ENCODE assay signal across 11 cellular contexts in genomic region chr12:14442221-14442881, GRCh38.
DNase-seq lines count a peak whose midpoint lies in the region; ATAC-seq and TF ChIP-seq lines count a peak whose summit lies in the region.
"Had no signal": no experiment of that assay in that cellular context is flagged by ENCODE, and none has a peak within 500 bp of the region (broad histone marks: within the 10 kb centered on the region; RNA-seq: fewer than 3 reads in every experiment).

No MANE protein-coding gene starts in this region.

- peaks cover 18% of the 10 kb centered on the region for H3K4me1 Mint-ChIP-seq in activated T-cell treated with anti-CD3 and anti-CD28 coated beads, Interleukin-2, amount 50 U/mL, for 72 hours (ENCODE audit: low read depth)
- H3K4me1 Mint-ChIP-seq in activated T-cell treated with anti-CD3 and anti-CD28 coated beads, Interleukin-2, amount 50 U/mL, for 4 hours (ENCODE audit: low read depth) = peaks cover 25% of the 10 kb centered on the region
- H3K4me1 Mint-ChIP-seq in neural crest cell = peaks cover 9% of the 10 kb centered on the region

- H3K36me3 Mint-ChIP-seq in activated T-cell treated with anti-CD3 and anti-CD28 coated beads, Interleukin-2, amount 50 U/mL, for 72 hours (ENCODE audit: insufficient read depth in 2 of 2) = peaks cover 21 to 64% of the 10 kb centered on the region in 2 donors
- peaks cover 52% of the 10 kb centered on the region for H3K36me3 Mint-ChIP-seq in activated T-cell treated with anti-CD3 and anti-CD28 coated beads, Interleukin-2, amount 50 U/mL, for 4 hours (ENCODE audit: insufficient read depth)
- peaks cover 40% of the 10 kb centered on the region for H3K36me3 Mint-ChIP-seq in neural crest cell (ENCODE audit: low read depth)

- H3K9me3 Mint-ChIP-seq in activated T-cell treated with anti-CD3 and anti-CD28 coated beads, Interleukin-2, amount 50 U/mL, for 72 hours = peaks cover 1 to 3% of the 10 kb centered on the region in 2 donors
- no peaks in the 10 kb centered on the region for H3K9me3 Mint-ChIP-seq in activated T-cell treated with anti-CD3 and anti-CD28 coated beads, Interleukin-2, amount 50 U/mL, for 4 hours
- H3K9me3 Mint-ChIP-seq in neural crest cell = no peaks in the 10 kb centered on the region

- H3K4me3 ChIP-seq in vagina = no peak overlapping the region

- intact Hi-C loops in vagina (cut with DNase I) = no loop called here

- TF ChIP-seq POLR2A in vagina (IDR thresholded peaks at IDR 0.05) = no peak

- peak; percentile 18 for TF ChIP-seq CTCF in neural crest cell (conservative IDR thresholded peaks at IDR 0.05)
- TF ChIP-seq CTCF in vagina (IDR thresholded peaks at IDR 0.05) = no peak

- no peak for ATAC-seq in activated T-cell treated with anti-CD3 and anti-CD28 coated beads, Interleukin-2, amount 50 U/mL, for 72 hours (replicated peaks in 1 of 2)
- no peak for ATAC-seq in activated T-cell treated with anti-CD3 and anti-CD28 coated beads, Interleukin-2, amount 50 U/mL, for 4 hours
- ATAC-seq in HG03196 (IDR thresholded peaks at IDR 0.05; ENCODE audit: unreplicated experiment) = no peak
- ATAC-seq: stimulated activated naive CD8-positive, alpha-beta T cell treated with anti-CD3 and anti-CD28 coated beads, Interleukin-15, Interleukin-2, amounts not matched to agents 100 U/mL and 50 U/mL, for 24 hours had no signal

- peak overlapping the region; percentile 15 for H3K27ac ChIP-seq in vagina
- H3K27ac ChIP-seq: KMS-11 had no signal

- H3K9me3 ChIP-seq in vagina = no peaks in the 10 kb centered on the region

- peaks cover 0 to 51% of the 10 kb centered on the region in 2 donors for H3K36me3 ChIP-seq in vagina

- H3K4me1 ChIP-seq in vagina = peaks cover 20% of the 10 kb centered on the region

- H3K27me3 Mint-ChIP-seq in activated T-cell treated with anti-CD3 and anti-CD28 coated beads, Interleukin-2, amount 50 U/mL, for 72 hours (ENCODE audit: low read depth) = no peaks in the 10 kb centered on the region
- H3K27me3 Mint-ChIP-seq in activated T-cell treated with anti-CD3 and anti-CD28 coated beads, Interleukin-2, amount 50 U/mL, for 4 hours (ENCODE audit: low read depth) = no peaks in the 10 kb centered on the region
- H3K27me3 Mint-ChIP-seq in neural crest cell (ENCODE audit: low read depth) = no peaks in the 10 kb centered on the region

- DNase-seq in activated T-cell treated with anti-CD3 and anti-CD28 coated beads, Interleukin-2, amount 50 U/mL, for 72 hours = no peak
- DNase-seq in activated T-cell treated with anti-CD3 and anti-CD28 coated beads, Interleukin-2, amount 50 U/mL, for 4 hours = no peak
- DNase-seq in fibroblast of peridontal ligament (ENCODE audit: extremely low read depth) = peak; percentile 60
- DNase-seq in neural crest cell (ENCODE audit: low read depth, low spot score) = no peak
- DNase-seq in vagina (ENCODE audit: extremely low spot score in 2 of 2) = no peak
- DNase-seq in activated CD4-positive, CD25-positive, alpha-beta regulatory T cell treated with anti-CD3 and anti-CD28 coated beads, Interleukin-2, amount 50 U/mL, for 72 hours = no peak
- DNase-seq in stimulated activated naive CD4-positive, alpha-beta T cell (lab: John Stamatoyannopoulos, UW) = no peak
- DNase-seq: DND-41; stimulated activated naive CD8-positive, alpha-beta T cell treated with anti-CD3 and anti-CD28 coated beads, Interleukin-15, Interleukin-2, amounts not matched to agents 100 U/mL and 50 U/mL, for 24 hours had no signal

- no peak overlapping the region for H3K4me3 Mint-ChIP-seq in activated T-cell treated with anti-CD3 and anti-CD28 coated beads, Interleukin-2, amount 50 U/mL, for 72 hours
- no peak overlapping the region for H3K4me3 Mint-ChIP-seq in activated T-cell treated with anti-CD3 and anti-CD28 coated beads, Interleukin-2, amount 50 U/mL, for 4 hours
- no peak overlapping the region for H3K4me3 Mint-ChIP-seq in neural crest cell

- H3K27ac Mint-ChIP-seq in activated T-cell treated with anti-CD3 and anti-CD28 coated beads, Interleukin-2, amount 50 U/mL, for 72 hours = peak overlapping the region; percentile 50
- H3K27ac Mint-ChIP-seq in neural crest cell (ENCODE audit: unreplicated experiment) = no peak overlapping the region

- H3K27me3 ChIP-seq in vagina = no peaks in the 10 kb centered on the region
